ENCODE assay signal across 7 cellular contexts in genomic region chr10:45915617-45916016, GRCh38. TPM values are rescaled to one million over a fixed set of nuclear protein-coding genes. Genes with fewer than 3 reads are reported as not detected.
DNase-seq lines count a peak whose midpoint lies in the region; ATAC-seq and TF ChIP-seq lines count a peak whose summit lies in the region.
"Not testable (repeated sequence)": the region's sequence is repeated elsewhere in the genome, so short reads cannot be mapped to it uniquely, and the experiment has no call there.

No MANE protein-coding gene starts in this region.

- H4K20me1 ChIP-seq in H9 (ENCODE audit: control insufficient read depth, insufficient read depth, insufficient read length); IMR-90 (ENCODE audit: insufficient read depth, low read length): not testable (repeated sequence)

- TF ChIP-seq RAD21 in IMR-90 (IDR thresholded peaks at IDR 0.05; ENCODE audit: low read length), result not testable (repeated sequence)

- not testable (repeated sequence) for DNase-seq in Caco-2, H9, IMR-90, endodermal cell, left lung, right lobe of liver

- not testable (repeated sequence) for H3T11ph ChIP-seq in H9 (ENCODE audit: low read length)

- BruUV-seq in Caco-2 (replicated peaks; lab: Mats Ljungman, UMichigan); IMR-90 (replicated peaks; lab: Mats Ljungman, UMichigan): not testable (repeated sequence)

- H2BK12ac ChIP-seq in H9 (ENCODE audit: insufficient read length, low read depth, low read length), result not testable (repeated sequence)

- H3K36me3 Mint-ChIP-seq in Caco-2 (ENCODE audit: insufficient read depth, unreplicated experiment) (peaks cover 12% of the 10 kb centered on the region), H9 (ENCODE audit: insufficient read depth in 1 of 3, low read depth in 3 of 3) (peaks cover 8 to 13% (median 13%) of the 10 kb centered on the region in 3 experiments; a peak in 6 of 7 replicates), endodermal cell (ENCODE audit: low read depth) (peaks cover 28% of the 10 kb centered on the region)
- H3K36me3 Mint-ChIP-seq in stimulated activated naive CD8-positive, alpha-beta T cell treated with anti-CD3 and anti-CD28 coated beads, Interleukin-15, Interleukin-2, amounts not matched to agents 100 ng/mL and 50 ng/mL, for 24 hours (ENCODE audit: low read depth), result peaks cover 23% of the 10 kb centered on the region

- H3K18ac ChIP-seq in H9 (ENCODE audit: insufficient read length, low read depth, low read length); IMR-90 (ENCODE audit: low read depth, low read length): not testable (repeated sequence)

- CTCF ChIA-PET in Caco-2 (lab: Charles Lee); IMR-90 (lab: Yijun Ruan, JAX): not testable (repeated sequence)

- H2AFZ ChIP-seq in H9 (ENCODE audit: low read length); IMR-90 (replicated peaks; ENCODE audit: low read length, poor library complexity): not testable (repeated sequence)

- not testable (repeated sequence) for H3K9me1 ChIP-seq in IMR-90 (ENCODE audit: insufficient read depth, low read length)

- not testable (repeated sequence) for H3K4ac ChIP-seq in H9 (ENCODE audit: low read depth, low read length); IMR-90 (ENCODE audit: low read depth, low read length)

- H4K91ac ChIP-seq in H9 (ENCODE audit: insufficient read length, low read depth, low read length); IMR-90 (ENCODE audit: insufficient read depth, low read depth, low read length): not testable (repeated sequence)

- H2BK20ac ChIP-seq in H9 (ENCODE audit: low read depth, low read length, poor library complexity, severe bottlenecking); IMR-90 (ENCODE audit: low read depth, low read length): not testable (repeated sequence)

- H3K9me3 ChIP-seq in Caco-2; H9 (ENCODE audit: control insufficient read depth, low read depth, low read length); IMR-90 (ENCODE audit: control insufficient read depth, insufficient read depth, low read length); endodermal cell (ENCODE audit: control insufficient read depth, low read length); left lung; right lobe of liver: not testable (repeated sequence)

- H3K27me3 ChIP-seq in Caco-2 (replicated peaks; ENCODE audit: control insufficient read depth, insufficient read depth, low read length); H9 (ENCODE audit: insufficient read depth, low read length); IMR-90 (ENCODE audit: control insufficient read depth, insufficient read depth, low read length); endodermal cell (ENCODE audit: control insufficient read depth, insufficient read depth, low read length, poor library complexity, severe bottlenecking); left lung; right lobe of liver: not testable (repeated sequence)

- no CpG with 5 or more reads among the region's 2 CpGs for WGBS in H9 (ENCODE audit: extremely low coverage, insufficient read length, low lambda C conversion rate)
- WGBS in IMR-90 (ENCODE audit: extremely low coverage in 2 of 2, insufficient read length in 1 of 2), 2 experiments, result no CpG with 5 or more reads among the region's 2 CpGs
- no CpG with 5 or more reads among the region's 2 CpGs for WGBS in endodermal cell (ENCODE audit: insufficient coverage in 1 of 2, insufficient read length in 1 of 2), 2 experiments
- WGBS in right lobe of liver (ENCODE audit: insufficient coverage, low coverage, low lambda C conversion rate, missing lambda C conversion rate), result no CpG with 5 or more reads among the region's 2 CpGs

- H3K23me2 ChIP-seq in H9 (ENCODE audit: insufficient read length, low read depth, low read length, poor library complexity, severe bottlenecking), result not testable (repeated sequence)

- intact Hi-C loops in Caco-2 (cut with micrococcal nuclease; ENCODE audit: unreplicated experiment); IMR-90 (cut with micrococcal nuclease); left lung (cut with DNase I); right lobe of liver (cut with DNase I): not testable (repeated sequence)

- not testable (repeated sequence) for H2AK9ac ChIP-seq in IMR-90 (replicated peaks; ENCODE audit: low read depth, low read length, poor library complexity)

- H3K27ac Mint-ChIP-seq in Caco-2 (ENCODE audit: unreplicated experiment) (peak overlapping the region; percentile 22), H9 (peak overlapping the region; percentile 22 to 55 (median 41); a peak in 5 of 7 replicates), endodermal cell (peak overlapping the region; percentile 35)
- H3K27ac Mint-ChIP-seq in stimulated activated naive CD8-positive, alpha-beta T cell treated with anti-CD3 and anti-CD28 coated beads, Interleukin-15, Interleukin-2, amounts not matched to agents 100 ng/mL and 50 ng/mL, for 24 hours, result peak overlapping the region; percentile 24

- H3K4me1 ChIP-seq in Caco-2; H9 (ENCODE audit: insufficient read depth, low read length); IMR-90 (ENCODE audit: control insufficient read depth, insufficient read depth, low read length); endodermal cell (ENCODE audit: control insufficient read depth, insufficient read depth, low read length); left lung; right lobe of liver: not testable (repeated sequence)

- not testable (repeated sequence) for H3K9ac ChIP-seq in H9 (ENCODE audit: extremely low read depth, insufficient read length, low read length); IMR-90 (ENCODE audit: low read depth, low read length); endodermal cell (ENCODE audit: extremely low read depth, low read length, poor library complexity, severe bottlenecking)

- H3K79me1 ChIP-seq in H9 (ENCODE audit: insufficient read depth, low read depth, low read length, poor library complexity, severe bottlenecking); IMR-90 (ENCODE audit: low read depth in 1 of 2, low read length in 2 of 2): not testable (repeated sequence)

- dilution Hi-C loops in IMR-90 (cut with HindIII; ENCODE audit: low sequenced_read_pairs, unreplicated experiment), result not testable (repeated sequence)

- not testable (repeated sequence) for H2BK5ac ChIP-seq in H9 (ENCODE audit: insufficient read length, low read length); IMR-90 (ENCODE audit: low read depth, low read length, poor library complexity, severe bottlenecking)

- not testable (repeated sequence) for H2AK5ac ChIP-seq in H9 (ENCODE audit: insufficient read length, low read length); IMR-90 (ENCODE audit: low read depth, low read length)

- not testable (repeated sequence) for H3K56ac ChIP-seq in H9 (ENCODE audit: insufficient read length, low read depth, low read length); IMR-90 (ENCODE audit: extremely low read depth, insufficient read depth, low read length)

- not testable (repeated sequence) for H3K36me3 ChIP-seq in Caco-2 (ENCODE audit: control insufficient read depth, insufficient read depth, low read length); IMR-90 (ENCODE audit: control insufficient read depth, insufficient read depth, low read length); left lung; right lobe of liver
- H3K36me3 ChIP-seq in endodermal cell (ENCODE audit: control insufficient read depth, insufficient read depth, low read length), result peaks cover 22% of the 10 kb centered on the region

- not testable (repeated sequence) for H3K27me3 Mint-ChIP-seq in Caco-2 (ENCODE audit: insufficient read depth, unreplicated experiment); H9 (ENCODE audit: low read depth); endodermal cell (ENCODE audit: insufficient read depth); stimulated activated naive CD8-positive, alpha-beta T cell treated with anti-CD3 and anti-CD28 coated beads, Interleukin-15, Interleukin-2, amounts not matched to agents 100 ng/mL and 50 ng/mL, for 24 hours

- not testable (repeated sequence) for H2BK15ac ChIP-seq in H9 (ENCODE audit: low read depth, low read length); IMR-90 (ENCODE audit: low read depth, low read length)

- H2BK120ac ChIP-seq in H9 (ENCODE audit: low read depth, low read length, poor library complexity, severe bottlenecking); IMR-90 (ENCODE audit: low read depth, low read length): not testable (repeated sequence)

- POLR2A ChIA-PET in Caco-2 (lab: Charles Lee); IMR-90 (lab: Charles Lee; ENCODE audit: unreplicated experiment): not testable (repeated sequence)

- TF ChIP-seq POLR2A in IMR-90 (IDR thresholded peaks at IDR 0.05; ENCODE audit: low read depth, low read length); right lobe of liver (IDR thresholded peaks at IDR 0.05): not testable (repeated sequence)

- not testable (repeated sequence) for H4K5ac ChIP-seq in H9 (ENCODE audit: insufficient read length, low read depth, low read length); IMR-90 (ENCODE audit: low read depth, low read length)

- H3K79me2 ChIP-seq in H9 (ENCODE audit: insufficient read depth, low read length), result not testable (repeated sequence)

- not testable (repeated sequence) for H3K23ac ChIP-seq in H9 (ENCODE audit: insufficient read length, low read depth, low read length); IMR-90 (ENCODE audit: low read depth, low read length)

- not testable (repeated sequence) for H3K27ac ChIP-seq in H9 (ENCODE audit: insufficient read length, low read depth, low read length); IMR-90 (ENCODE audit: insufficient read depth, low read length); endodermal cell (ENCODE audit: low read depth, low read length); left lung; right lobe of liver

- ATAC-seq in IMR-90 (ENCODE audit: low read depth), result peak; percentile 67
- ATAC-seq in left lung, result peak; percentile 26
- peak; percentile 81 to 89 (median 86) for ATAC-seq in right lobe of liver

- peaks cover 14% of the 10 kb centered on the region for H3K4me1 Mint-ChIP-seq in Caco-2 (ENCODE audit: low read depth, unreplicated experiment)
- not testable (repeated sequence) for H3K4me1 Mint-ChIP-seq in H9; endodermal cell; stimulated activated naive CD8-positive, alpha-beta T cell treated with anti-CD3 and anti-CD28 coated beads, Interleukin-15, Interleukin-2, amounts not matched to agents 100 ng/mL and 50 ng/mL, for 24 hours (ENCODE audit: low read depth)

- not testable (repeated sequence) for H3K4me3 ChIP-seq in Caco-2 (ENCODE audit: low read depth, low read length); IMR-90 (ENCODE audit: insufficient read depth, low read depth, low read length); endodermal cell (ENCODE audit: low read length); left lung; right lobe of liver

- H3K14ac ChIP-seq in H9 (ENCODE audit: insufficient read depth, low read length); IMR-90 (replicated peaks; ENCODE audit: low read depth, low read length): not testable (repeated sequence)

- peak overlapping the region; percentile 1 for H3K4me3 Mint-ChIP-seq in Caco-2 (ENCODE audit: unreplicated experiment)
- not testable (repeated sequence) for H3K4me3 Mint-ChIP-seq in H9; endodermal cell; stimulated activated naive CD8-positive, alpha-beta T cell treated with anti-CD3 and anti-CD28 coated beads, Interleukin-15, Interleukin-2, amounts not matched to agents 100 ng/mL and 50 ng/mL, for 24 hours

- not testable (repeated sequence) for H3K4me2 ChIP-seq in H9 (ENCODE audit: insufficient read depth, insufficient read length, low read length); IMR-90 (ENCODE audit: low read depth, low read length)

- in situ Hi-C loops in IMR-90 (cut with MboI; ENCODE audit: low sequenced_read_pairs), result not testable (repeated sequence)

- not testable (repeated sequence) for TF ChIP-seq CTCF in Caco-2 (IDR thresholded peaks at IDR 0.05; ENCODE audit: insufficient read depth in 1 of 2, low read depth in 1 of 2, low read length in 1 of 2, severe bottlenecking in 1 of 2, unreplicated experiment in 1 of 2); H9 (conservative IDR thresholded peaks at IDR 0.05); IMR-90 (conservative IDR thresholded peaks at IDR 0.05; ENCODE audit: low read depth, low read length); endodermal cell (conservative IDR thresholded peaks at IDR 0.05); left lung (IDR thresholded peaks at IDR 0.05); right lobe of liver (IDR thresholded peaks at IDR 0.05)

- H3K9me3 Mint-ChIP-seq in Caco-2 (ENCODE audit: unreplicated experiment); H9; endodermal cell; stimulated activated naive CD8-positive, alpha-beta T cell treated with anti-CD3 and anti-CD28 coated beads, Interleukin-15, Interleukin-2, amounts not matched to agents 100 ng/mL and 50 ng/mL, for 24 hours: not testable (repeated sequence)

- not testable (repeated sequence) for H4K8ac ChIP-seq in H9 (replicated peaks; ENCODE audit: insufficient read length, low read depth, low read length); IMR-90 (ENCODE audit: low read depth in 2 of 2, low read length in 2 of 2)

RNA-seq across cellular contexts. Expression of gene TIMM23, which starts 56.7 kb away (rescaled TPM):
- total RNA-seq in Caco-2 (2022) (141 and 142 TPM in 2 replicates), H9 (2021) (95.9 and 105 TPM in 2 replicates), IMR-90 (2012; rRNA removed) (86.2 and 117 TPM in 2 replicates), endodermal cell (10 to 100 TPM; 86.3 to 88.5 TPM), left lung (10 to 100 TPM; 42.8 to 48.1 TPM), right lobe of liver (10 to 100 TPM; 22.2 to 65.7 (median 30.3) TPM)
- polyA plus RNA-seq in IMR-90 (2012; rRNA removed), result 74.4 and 82.4 TPM in 2 replicates
- polyA plus RNA-seq in IMR-90 (2012; cell fraction: cytosol; rRNA removed), result 29.6 and 49.6 TPM in 2 replicates
- 7.6 and 36.7 TPM in 2 replicates for polyA plus RNA-seq in IMR-90 (2012; cell fraction: nucleus; rRNA removed; ENCODE audit: low replicate concordance)
- polyA plus RNA-seq in endodermal cell (2013, experiment 1 of 2), result 77.8 TPM
- polyA plus RNA-seq in endodermal cell (2013, experiment 2 of 2), result 68.3 TPM

Comparison
In these comparisons a context has a peak if more than half of its experiments do, and no peak if none do; other contexts are left out.
1. ATAC-seq: peak in every context shown above with its lines; median percentile 86 in right lobe of liver; 67 in IMR-90; 26 in left lung.